13 cellular contexts compared by ENCODE assay signal in genomic region chr3:146163584-146163983, GRCh38. TPM values are rescaled to one million over a fixed set of nuclear protein-coding genes. Genes with fewer than 3 reads are reported as not detected.
DNase-seq lines count a peak whose midpoint lies in the region; ATAC-seq, FAIRE-seq and TF ChIP-seq lines count a peak whose summit lies in the region.
"Had no signal": no experiment of that assay in that cellular context is flagged by ENCODE, and none has a peak within 500 bp of the region (broad histone marks: within the 10 kb centered on the region; RNA-seq: fewer than 3 reads in every experiment).

No MANE protein-coding gene starts in this region.

- peaks cover 0 to 50% (median 10%) of the 10 kb centered on the region in 4 donors for H3K4me1 ChIP-seq in right lobe of liver

- H3K27ac Mint-ChIP-seq in MCF 10A (ENCODE audit: low read depth, unreplicated experiment): peak overlapping the region; percentile 86
- H3K27ac Mint-ChIP-seq: activated naive CD4-positive, alpha-beta T cell treated with anti-CD3 and anti-CD28 coated beads, Interleukin-2, amount 50 U/mL, for 72 hours had no signal

- no peaks in the 10 kb centered on the region for H3K36me3 ChIP-seq in right lobe of liver

- DNase-seq in A172 (ENCODE audit: low spot score) (peak; percentile 88), HTR-8/SVneo (ENCODE audit: insufficient read length, low spot score) (peak; percentile 65), MCF 10A (ENCODE audit: unreplicated experiment) (peak; percentile 95), right lobe of liver (no peak), NCI-H146 treated with DMSO at 0.1 percent for 48 hours (lab: John Stamatoyannopoulos, UW; ENCODE audit: unreplicated experiment) (no peak), dorsolateral prefrontal cortex (no peak)
- DNase-seq in stimulated activated CD4-positive, alpha-beta T cell treated with anti-CD3 and anti-CD28 coated beads, Interleukin-2, amount 100 ng/mL, for 24 hours: no peak
- DNase-seq: NCI-H446 treated with DMSO at 0.1 percent for 48 hours, occipital lobe had no signal

- H3K27ac ChIP-seq in right lobe of liver (peak overlapping the region; percentile 42 to 98 (median 97)), dorsolateral prefrontal cortex (no peak overlapping the region)
- H3K27ac ChIP-seq: C4-2B, VCaP had no signal

- H3K4me3 ChIP-seq in right lobe of liver (no peak overlapping the region), dorsolateral prefrontal cortex (no peak overlapping the region)

- H3K9me3 Mint-ChIP-seq in MCF 10A (ENCODE audit: unreplicated experiment): no peaks in the 10 kb centered on the region

- intact Hi-C loops in MCF 10A (cut with micrococcal nuclease) (loop anchor here (5.0 kb wide), 1 partner anchor 36 kb away; no protein-coding TSS in a partner anchor), right lobe of liver (cut with DNase I) (no loop called here), dorsolateral prefrontal cortex (cut with DNase I) (no loop called here)

- TF ChIP-seq POLR2A in right lobe of liver (IDR thresholded peaks at IDR 0.05): peak; percentile 14

- BruUV-seq in MCF 10A (replicated peaks; lab: Mats Ljungman, UMichigan): no TSS peak

- H3K36me3 Mint-ChIP-seq in MCF 10A (ENCODE audit: insufficient read depth, unreplicated experiment): no peaks in the 10 kb centered on the region

- ATAC-seq in right lobe of liver (peak in 3 of 4 donors; percentile 6 to 48 (median 25)), HG02642 (IDR thresholded peaks at IDR 0.05; ENCODE audit: poor library complexity, unreplicated experiment) (no peak)
- ATAC-seq: activated naive CD4-positive, alpha-beta T cell treated with anti-CD3 and anti-CD28 coated beads, Interleukin-2, amount 50 U/mL, for 72 hours had no signal

- POLR2A ChIA-PET in MCF 10A (lab: Yijun Ruan, JAX): interaction anchor here (0.6 to 1.0 kb wide), 4 partner anchors 13 to 380 kb away, joined by 3 to 4 read pairs (median 3); no protein-coding TSS in a partner anchor

- CTCF ChIA-PET in MCF 10A (lab: Yijun Ruan, JAX): interaction anchor here (0.6 to 1.6 kb wide), 4 partner anchors 22 to 415 kb away, joined by 3 to 6 read pairs (median 4); no protein-coding TSS in a partner anchor

- WGBS in right lobe of liver (ENCODE audit: insufficient coverage, low coverage, low lambda C conversion rate, missing lambda C conversion rate): 22% methylated on average over 2 of the region's 2 CpGs

- H3K27me3 Mint-ChIP-seq in MCF 10A (ENCODE audit: insufficient read depth, unreplicated experiment): no peaks in the 10 kb centered on the region

- TF ChIP-seq CTCF in MCF 10A (IDR thresholded peaks at IDR 0.05; ENCODE audit: unreplicated experiment) (no peak), right lobe of liver (IDR thresholded peaks at IDR 0.05) (peak; percentile 16 to 82 (median 24)), dorsolateral prefrontal cortex (IDR thresholded peaks at IDR 0.05 in 54 of 56, conservative IDR thresholded peaks at IDR 0.05 in 2 of 56; ENCODE audit: low read depth in 1 of 56, partially characterized antibody in 56 of 56) (peak in 4 of 56 donors; percentile 12 to 22 (median 18))

- H3K9me3 ChIP-seq in right lobe of liver: no peaks in the 10 kb centered on the region

- H3K27me3 ChIP-seq in right lobe of liver (no peaks in the 10 kb centered on the region), dorsolateral prefrontal cortex (no peaks in the 10 kb centered on the region)

- H3K4me1 Mint-ChIP-seq in MCF 10A (ENCODE audit: insufficient read depth, unreplicated experiment): peaks cover 46% of the 10 kb centered on the region

- peak overlapping the region; percentile 72 for H3K4me3 Mint-ChIP-seq in MCF 10A (ENCODE audit: unreplicated experiment)

- no peak for FAIRE-seq in HTR-8/SVneo (lab: Jason Lieb, UNC)

RNA-seq across cellular contexts. Expression of gene PLOD2, which starts 2.6 kb away (rescaled TPM):
- 93.9 and 104 TPM in 2 replicates for total RNA-seq in A172 (2014; rRNA removed; shearing (Covaris generic))
- 109 and 149 TPM in 2 replicates for total RNA-seq in MCF 10A (2022)
- total RNA-seq in right lobe of liver: 100 to 1,000 TPM in 1 of 6 experiments, 10 to 100 TPM in 5; 22.7 to 196 (median 57.6) TPM
- 10 to 100 TPM; 18.4 to 75.5 (median 31.6) TPM for total RNA-seq in dorsolateral prefrontal cortex

Comparison
In these comparisons a context has a peak if more than half of its experiments do, and no peak if none do; other contexts are left out.
1. DNase-seq: peak in A172 (single experiment), HTR-8/SVneo (single experiment) and MCF 10A (single experiment); none in right lobe of liver (0 of 3), NCI-H146 treated with DMSO at 0.1 percent for 48 hours (single experiment), dorsolateral prefrontal cortex (0 of 10) and stimulated activated CD4-positive, alpha-beta T cell treated with anti-CD3 and anti-CD28 coated beads, Interleukin-2, amount 100 ng/mL, for 24 hours (0 of 2).
2. H3K27ac ChIP-seq: peak in right lobe of liver (3 of 3); none in dorsolateral prefrontal cortex (0 of 59).